In genomic region chr16:2904100-2904921, GRCh38 we compare ENCODE assay signal across 1 cellular context.
TF ChIP-seq lines count a peak whose summit lies in the region.

No MANE protein-coding gene starts in this region.

TF ChIP-seq in HepG2, 621 proteins besides CTCF, POLR2A, EP300 and RAD21 (continued from another document and continues in another):
- no peak for TF ChIP-seq RNF219 (CRISPR knock-in tag; IDR thresholded peaks at IDR 0.05)
- TF ChIP-seq ZNF567 (CRISPR knock-in tag; IDR thresholded peaks at IDR 0.05; ENCODE audit: borderline replicate concordance), result peak; percentile 78; the same call in 1 of the 2 replicates
- TF ChIP-seq ERF (CRISPR knock-in tag; IDR thresholded peaks at IDR 0.05), result peak; percentile 77; the same call in 1 of the 2 replicates
- TF ChIP-seq ZNF44 (CRISPR knock-in tag; IDR thresholded peaks at IDR 0.05), result no peak
- no peak for TF ChIP-seq ZNF468 (CRISPR knock-in tag; IDR thresholded peaks at IDR 0.05)
- 0 out of 2 replicates have a peak, but pooled peaks have one; percentile 59 for TF ChIP-seq ARNT2 (CRISPR knock-in tag; IDR thresholded peaks at IDR 0.05; ENCODE audit: low read depth)
- TF ChIP-seq SKIL (CRISPR knock-in tag; IDR thresholded peaks at IDR 0.05; ENCODE audit: borderline replicate concordance), result no peak
- TF ChIP-seq SP1 (IDR thresholded peaks at IDR 0.05), result no peak
- 0 out of 2 replicates have a peak, but pooled peaks have one; percentile 36 for TF ChIP-seq SP1 (CRISPR knock-in tag; IDR thresholded peaks at IDR 0.05)
- TF ChIP-seq ZNF770 (CRISPR knock-in tag; IDR thresholded peaks at IDR 0.05), result peak; percentile 80
- TF ChIP-seq ZNF383 (CRISPR knock-in tag; IDR thresholded peaks at IDR 0.05; ENCODE audit: borderline replicate concordance), result peak; percentile 46; the same call in 1 of the 2 replicates
- TF ChIP-seq KDM6A (CRISPR knock-in tag; IDR thresholded peaks at IDR 0.05; ENCODE audit: low read depth), result no peak
- no peak for TF ChIP-seq SMARCE1 (IDR thresholded peaks at IDR 0.05; ENCODE audit: borderline replicate concordance)
- peak; percentile 2 for TF ChIP-seq ZEB1 (IDR thresholded peaks at IDR 0.05; ENCODE audit: insufficient replicate concordance, low read depth)
- TF ChIP-seq ZNF629 (CRISPR knock-in tag; conservative IDR thresholded peaks at IDR 0.05), result no peak
- no peak for TF ChIP-seq ZNF772 (CRISPR knock-in tag; IDR thresholded peaks at IDR 0.05)
- TF ChIP-seq ATF7 (IDR thresholded peaks at IDR 0.05), result no peak
- no peak; the same call in 1 of the 2 replicates for TF ChIP-seq ATF7 (CRISPR knock-in tag; IDR thresholded peaks at IDR 0.05)
- no peak for TF ChIP-seq DR1 (CRISPR knock-in tag; IDR thresholded peaks at IDR 0.05)
- no peak for TF ChIP-seq ZNF18 (CRISPR knock-in tag; IDR thresholded peaks at IDR 0.05; ENCODE audit: insufficient replicate concordance)
- peak; percentile 61; the same call in 1 of the 2 replicates for TF ChIP-seq NR2C2 (CRISPR knock-in tag; IDR thresholded peaks at IDR 0.05; ENCODE audit: borderline replicate concordance)
- TF ChIP-seq PTBP1 (IDR thresholded peaks at IDR 0.05; ENCODE audit: low read depth, low read length, poor library complexity, severe bottlenecking), result no peak
- no peak for TF ChIP-seq DNMT1 (CRISPR knock-in tag; IDR thresholded peaks at IDR 0.05)
- no peak for TF ChIP-seq FOXO1 (CRISPR knock-in tag; IDR thresholded peaks at IDR 0.05)
- peak; percentile 52; the same call in 1 of the 2 replicates for TF ChIP-seq MEIS2 (CRISPR knock-in tag; IDR thresholded peaks at IDR 0.05)
- peak; percentile 59; the same call in 1 of the 2 replicates for TF ChIP-seq KDM4B (CRISPR knock-in tag; IDR thresholded peaks at IDR 0.05)
- no peak for TF ChIP-seq ZNF362 (CRISPR knock-in tag; IDR thresholded peaks at IDR 0.05; ENCODE audit: borderline replicate concordance)
- no peak; the same call in 1 of the 2 replicates for TF ChIP-seq FOXP4 (CRISPR knock-in tag; IDR thresholded peaks at IDR 0.05)
- TF ChIP-seq SMARCC2 (IDR thresholded peaks at IDR 0.05), result no peak
- TF ChIP-seq RBM39 (IDR thresholded peaks at IDR 0.05; ENCODE audit: low read depth, low read length, poor library complexity, severe bottlenecking), result peak; percentile 16
- TF ChIP-seq ZNF354B (CRISPR knock-in tag; IDR thresholded peaks at IDR 0.05), result no peak
- TF ChIP-seq ZBTB46 (CRISPR knock-in tag; IDR thresholded peaks at IDR 0.05; ENCODE audit: borderline replicate concordance), result 0 out of 2 replicates have a peak, but pooled peaks have one; percentile 78
- no peak for TF ChIP-seq ARID3A (IDR thresholded peaks at IDR 0.05; ENCODE audit: low read depth, low read length)
- peak; percentile 57; the same call in 1 of the 2 replicates for TF ChIP-seq SP4 (CRISPR knock-in tag; IDR thresholded peaks at IDR 0.05)
- no peak for TF ChIP-seq PRDM4 (CRISPR knock-in tag; IDR thresholded peaks at IDR 0.05; ENCODE audit: borderline replicate concordance)
- TF ChIP-seq SIX4 (CRISPR knock-in tag; IDR thresholded peaks at IDR 0.05), result no peak; the same call in 1 of the 2 replicates
- 0 out of 2 replicates have a peak, but pooled peaks have one; percentile 44 for TF ChIP-seq ZNF558 (CRISPR knock-in tag; IDR thresholded peaks at IDR 0.05; ENCODE audit: borderline replicate concordance)
- TF ChIP-seq JUND (CRISPR knock-in tag; IDR thresholded peaks at IDR 0.05), result no peak
- TF ChIP-seq PCBP2 (optimal IDR thresholded peaks at IDR 0.05; ENCODE audit: low read depth, low read length, poor library complexity, severe bottlenecking), result no peak
